ENCODE assay signal across 1 cellular context in the genomic region with DNA sequence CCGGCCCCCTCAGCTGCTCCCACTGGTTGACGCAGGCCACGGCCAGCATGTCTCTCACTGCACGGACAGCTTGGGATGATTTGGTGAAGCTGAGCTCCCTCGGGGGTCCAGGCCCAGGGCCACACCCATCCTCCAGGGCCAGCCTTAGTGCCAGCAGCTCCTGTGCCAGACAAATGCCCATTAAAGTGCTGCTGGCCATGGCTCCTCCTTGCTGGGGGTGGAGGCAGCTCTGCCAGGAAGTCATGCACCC.
TF ChIP-seq lines count a peak whose summit lies in the region.

No MANE protein-coding gene starts in this region.

TF ChIP-seq in H1, 55 proteins besides CTCF, POLR2A, EP300 and RAD21:
- no peak for TF ChIP-seq PHF8 (conservative IDR thresholded peaks at IDR 0.05; ENCODE audit: low read depth, low read length)
- TF ChIP-seq HDAC2 (IDR thresholded peaks at IDR 0.05; ENCODE audit: borderline replicate concordance in 1 of 2, low read depth in 2 of 2, low read length in 2 of 2): no peak
- TF ChIP-seq KDM4A (IDR thresholded peaks at IDR 0.05; ENCODE audit: low read depth, low read length, severe bottlenecking): no peak
- TF ChIP-seq BACH1 (IDR thresholded peaks at IDR 0.05; ENCODE audit: low read length): no peak
- TF ChIP-seq JUND (IDR thresholded peaks at IDR 0.05; ENCODE audit: low read length): no peak
- no peak for TF ChIP-seq EGR1 (IDR thresholded peaks at IDR 0.05; ENCODE audit: borderline replicate concordance, low read depth, low read length)
- TF ChIP-seq TCF12 (IDR thresholded peaks at IDR 0.05; ENCODE audit: low read depth, low read length): no peak
- TF ChIP-seq RNF2 (IDR thresholded peaks at IDR 0.05; ENCODE audit: borderline replicate concordance, low read depth, low read length, missing control alignments, poor library complexity, severe bottlenecking): no peak
- no peak for TF ChIP-seq SRF (IDR thresholded peaks at IDR 0.05; ENCODE audit: low read depth, low read length)
- no peak for TF ChIP-seq CTBP2 (IDR thresholded peaks at IDR 0.05; ENCODE audit: borderline replicate concordance, insufficient read depth, insufficient read length, low read length)
- no peak for TF ChIP-seq TAF7 (optimal IDR thresholded peaks at IDR 0.05; ENCODE audit: borderline replicate concordance, low read depth, low read length)
- no peak for TF ChIP-seq BCL11A (IDR thresholded peaks at IDR 0.05; ENCODE audit: low read depth in 2 of 2, low read length in 2 of 2)
- TF ChIP-seq, protein P1, sequence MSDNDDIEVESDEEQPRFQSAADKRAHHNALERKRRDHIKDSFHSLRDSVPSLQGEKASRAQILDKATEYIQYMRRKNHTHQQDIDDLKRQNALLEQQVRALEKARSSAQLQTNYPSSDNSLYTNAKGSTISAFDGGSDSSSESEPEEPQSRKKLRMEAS (IDR thresholded peaks at IDR 0.05): no peak
- TF ChIP-seq TAF1 (IDR thresholded peaks at IDR 0.05; ENCODE audit: low read depth, low read length): no peak
